In genomic region chr10:17713133-17713532, GRCh38 we compare ENCODE assay signal across 1 cellular context.
TF ChIP-seq lines count a peak whose summit lies in the region.

No MANE protein-coding gene starts in this region.

TF ChIP-seq in SK-N-SH, 30 proteins besides CTCF, POLR2A, EP300 and RAD21 (continued from another document):
- TF ChIP-seq, protein P1, sequence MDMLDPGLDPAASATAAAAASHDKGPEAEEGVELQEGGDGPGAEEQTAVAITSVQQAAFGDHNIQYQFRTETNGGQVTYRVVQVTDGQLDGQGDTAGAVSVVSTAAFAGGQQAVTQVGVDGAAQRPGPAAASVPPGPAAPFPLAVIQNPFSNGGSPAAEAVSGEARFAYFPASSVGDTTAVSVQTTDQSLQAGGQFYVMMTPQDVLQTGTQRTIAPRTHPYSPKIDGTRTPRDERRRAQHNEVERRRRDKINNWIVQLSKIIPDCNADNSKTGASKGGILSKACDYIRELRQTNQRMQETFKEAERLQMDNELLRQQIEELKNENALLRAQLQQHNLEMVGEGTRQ (IDR thresholded peaks at IDR 0.05; ENCODE audit: borderline replicate concordance, low read depth, low read length) = no peak
- TF ChIP-seq SIN3A (IDR thresholded peaks at IDR 0.05; ENCODE audit: borderline replicate concordance, low read depth, low read length) (no peak), POLR2AphosphoS5 (IDR thresholded peaks at IDR 0.05; ENCODE audit: low read depth, low read length) (no peak), SMC3 (IDR thresholded peaks at IDR 0.05; ENCODE audit: low read depth, low read length) (no peak), NFIC (IDR thresholded peaks at IDR 0.05; ENCODE audit: borderline replicate concordance) (no peak), MAX (IDR thresholded peaks at IDR 0.05; ENCODE audit: low read depth) (no peak)
